1 cellular context compared by ENCODE assay signal in the genomic region with DNA sequence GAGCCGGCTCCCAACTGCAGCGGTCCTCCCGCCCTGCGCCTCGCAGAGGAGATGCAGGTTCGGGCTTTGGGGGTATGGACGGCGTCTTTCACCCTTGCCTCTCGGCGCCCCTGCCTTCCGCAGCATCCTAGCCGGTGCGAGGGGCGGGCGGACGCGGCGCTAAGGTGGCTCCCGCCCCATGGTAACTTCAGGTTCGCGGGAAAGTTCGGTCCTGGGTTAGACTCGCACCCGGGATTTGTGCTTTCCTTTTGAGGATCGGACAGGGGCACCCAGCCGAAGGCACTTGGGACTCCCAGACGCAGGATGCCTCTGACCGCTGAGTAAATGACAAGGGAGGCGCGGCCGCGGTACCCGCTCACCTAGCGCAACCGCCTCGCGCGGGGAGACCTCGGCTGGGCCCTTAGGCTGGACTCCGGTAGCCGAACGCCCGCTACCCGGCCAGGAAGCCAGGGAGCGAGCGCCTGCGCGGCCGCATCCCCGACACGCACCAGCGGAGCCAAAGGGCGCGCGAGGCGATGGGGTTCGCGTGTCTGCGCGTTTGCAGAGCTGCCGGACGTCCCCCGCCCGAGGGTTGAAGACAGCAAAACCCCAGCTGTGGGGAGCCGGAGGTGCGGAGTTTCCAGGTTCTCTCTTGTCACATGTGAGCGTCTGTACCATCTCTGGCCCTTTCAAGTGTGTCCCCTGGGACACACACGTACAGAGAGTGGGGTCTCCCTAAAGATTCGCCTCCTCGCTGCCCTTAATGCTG.
TF ChIP-seq lines count a peak whose summit lies in the region.

No MANE protein-coding gene starts in this region.

TF ChIP-seq in GM23338, 12 proteins besides CTCF, POLR2A, EP300 and RAD21 (continued from another document):
- TF ChIP-seq, protein P1, sequence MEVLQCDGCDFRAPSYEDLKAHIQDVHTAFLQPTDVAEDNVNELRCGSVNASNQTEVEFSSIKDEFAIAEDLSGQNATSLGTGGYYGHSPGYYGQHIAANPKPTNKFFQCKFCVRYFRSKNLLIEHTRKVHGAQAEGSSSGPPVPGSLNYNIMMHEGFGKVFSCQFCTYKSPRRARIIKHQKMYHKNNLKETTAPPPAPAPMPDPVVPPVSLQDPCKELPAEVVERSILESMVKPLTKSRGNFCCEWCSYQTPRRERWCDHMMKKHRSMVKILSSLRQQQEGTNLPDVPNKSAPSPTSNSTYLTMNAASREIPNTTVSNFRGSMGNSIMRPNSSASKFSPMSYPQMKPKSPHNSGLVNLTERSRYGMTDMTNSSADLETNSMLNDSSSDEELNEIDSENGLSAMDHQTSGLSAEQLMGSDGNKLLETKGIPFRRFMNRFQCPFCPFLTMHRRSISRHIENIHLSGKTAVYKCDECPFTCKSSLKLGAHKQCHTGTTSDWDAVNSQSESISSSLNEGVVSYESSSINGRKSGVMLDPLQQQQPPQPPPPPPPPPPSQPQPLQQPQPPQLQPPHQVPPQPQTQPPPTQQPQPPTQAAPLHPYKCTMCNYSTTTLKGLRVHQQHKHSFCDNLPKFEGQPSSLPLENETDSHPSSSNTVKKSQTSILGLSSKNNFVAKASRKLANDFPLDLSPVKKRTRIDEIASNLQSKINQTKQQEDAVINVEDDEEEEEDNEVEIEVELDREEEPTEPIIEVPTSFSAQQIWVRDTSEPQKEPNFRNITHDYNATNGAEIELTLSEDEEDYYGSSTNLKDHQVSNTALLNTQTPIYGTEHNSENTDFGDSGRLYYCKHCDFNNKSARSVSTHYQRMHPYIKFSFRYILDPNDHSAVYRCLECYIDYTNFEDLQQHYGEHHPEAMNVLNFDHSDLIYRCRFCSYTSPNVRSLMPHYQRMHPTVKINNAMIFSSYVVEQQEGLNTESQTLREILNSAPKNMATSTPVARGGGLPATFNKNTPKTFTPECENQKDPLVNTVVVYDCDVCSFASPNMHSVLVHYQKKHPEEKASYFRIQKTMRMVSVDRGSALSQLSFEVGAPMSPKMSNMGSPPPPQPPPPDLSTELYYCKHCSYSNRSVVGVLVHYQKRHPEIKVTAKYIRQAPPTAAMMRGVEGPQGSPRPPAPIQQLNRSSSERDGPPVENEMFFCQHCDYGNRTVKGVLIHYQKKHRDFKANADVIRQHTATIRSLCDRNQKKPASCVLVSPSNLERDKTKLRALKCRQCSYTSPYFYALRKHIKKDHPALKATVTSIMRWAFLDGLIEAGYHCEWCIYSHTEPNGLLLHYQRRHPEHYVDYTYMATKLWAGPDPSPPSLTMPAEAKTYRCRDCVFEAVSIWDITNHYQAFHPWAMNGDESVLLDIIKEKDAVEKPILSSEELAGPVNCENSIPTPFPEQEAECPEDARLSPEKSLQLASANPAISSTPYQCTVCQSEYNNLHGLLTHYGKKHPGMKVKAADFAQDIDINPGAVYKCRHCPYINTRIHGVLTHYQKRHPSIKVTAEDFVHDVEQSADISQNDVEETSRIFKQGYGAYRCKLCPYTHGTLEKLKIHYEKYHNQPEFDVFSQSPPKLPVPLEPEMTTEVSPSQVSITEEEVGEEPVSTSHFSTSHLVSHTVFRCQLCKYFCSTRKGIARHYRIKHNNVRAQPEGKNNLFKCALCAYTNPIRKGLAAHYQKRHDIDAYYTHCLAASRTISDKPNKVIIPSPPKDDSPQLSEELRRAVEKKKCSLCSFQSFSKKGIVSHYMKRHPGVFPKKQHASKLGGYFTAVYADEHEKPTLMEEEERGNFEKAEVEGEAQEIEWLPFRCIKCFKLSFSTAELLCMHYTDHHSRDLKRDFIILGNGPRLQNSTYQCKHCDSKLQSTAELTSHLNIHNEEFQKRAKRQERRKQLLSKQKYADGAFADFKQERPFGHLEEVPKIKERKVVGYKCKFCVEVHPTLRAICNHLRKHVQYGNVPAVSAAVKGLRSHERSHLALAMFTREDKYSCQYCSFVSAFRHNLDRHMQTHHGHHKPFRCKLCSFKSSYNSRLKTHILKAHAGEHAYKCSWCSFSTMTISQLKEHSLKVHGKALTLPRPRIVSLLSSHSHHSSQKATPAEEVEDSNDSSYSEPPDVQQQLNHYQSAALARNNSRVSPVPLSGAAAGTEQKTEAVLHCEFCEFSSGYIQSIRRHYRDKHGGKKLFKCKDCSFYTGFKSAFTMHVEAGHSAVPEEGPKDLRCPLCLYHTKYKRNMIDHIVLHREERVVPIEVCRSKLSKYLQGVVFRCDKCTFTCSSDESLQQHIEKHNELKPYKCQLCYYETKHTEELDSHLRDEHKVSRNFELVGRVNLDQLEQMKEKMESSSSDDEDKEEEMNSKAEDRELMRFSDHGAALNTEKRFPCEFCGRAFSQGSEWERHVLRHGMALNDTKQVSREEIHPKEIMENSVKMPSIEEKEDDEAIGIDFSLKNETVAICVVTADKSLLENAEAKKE (CRISPR knock-in tag; IDR thresholded peaks at IDR 0.05) = no peak
